In genomic region chr5:40688127-40688756, GRCh38 we compare ENCODE assay signal across 8 cellular contexts. TPM values are rescaled to one million over a fixed set of nuclear protein-coding genes. Genes with fewer than 3 reads are reported as not detected.
DNase-seq lines count a peak whose midpoint lies in the region; ATAC-seq and TF ChIP-seq lines count a peak whose summit lies in the region.

No MANE protein-coding gene starts in this region.

- peak overlapping the region; percentile 74 for H3K27ac Mint-ChIP-seq in HFFc6
- H3K27ac Mint-ChIP-seq in activated naive CD4-positive, alpha-beta T cell treated with anti-CD3 and anti-CD28 coated beads, Interleukin-2, amount 50 U/mL, for 72 hours, result peak overlapping the region; percentile 92 to 94

- H3K4me1 Mint-ChIP-seq in HFFc6 (ENCODE audit: low read depth), result peaks cover 66% of the 10 kb centered on the region

- H3K4me1 ChIP-seq in prostate gland (replicated peaks) (peaks cover 10% of the 10 kb centered on the region), urinary bladder (ENCODE audit: insufficient read depth) (no peaks in the 10 kb centered on the region)

- DNase-seq in GM10266 (ENCODE audit: extremely low spot score), result peak; percentile 62
- DNase-seq in HFFc6, result peak; percentile 63
- DNase-seq in NAMALWA (ENCODE audit: low spot score), result peak; percentile 94
- peak; percentile 75 to 83 for DNase-seq in activated naive CD4-positive, alpha-beta T cell treated with anti-CD3 and anti-CD28 coated beads, Interleukin-2, amount 50 U/mL, for 72 hours (ENCODE audit: low spot score in 2 of 2)
- DNase-seq in head of caudate nucleus, result peak; percentile 66 to 95 (median 87)
- DNase-seq in prostate gland (ENCODE audit: low spot score), result peak; percentile 82

- H3K4me3 ChIP-seq in prostate gland, result no peak overlapping the region
- peak overlapping the region; percentile 22 for H3K4me3 ChIP-seq in urinary bladder (ENCODE audit: low read depth, low read length)

- H3K27me3 Mint-ChIP-seq in HFFc6 (ENCODE audit: insufficient read depth), result no peaks in the 10 kb centered on the region

- no peaks in the 10 kb centered on the region for H3K27me3 ChIP-seq in prostate gland (replicated peaks; ENCODE audit: insufficient read depth)

- TF ChIP-seq CTCF in GM10266 (IDR thresholded peaks at IDR 0.05; ENCODE audit: control insufficient read depth, insufficient read depth, low read depth, missing control alignments), result peak; percentile 83
- TF ChIP-seq CTCF in HFFc6 (IDR thresholded peaks at IDR 0.05), result peak; percentile 97
- peak; percentile 70 to 95 (median 86) for TF ChIP-seq CTCF in prostate gland (IDR thresholded peaks at IDR 0.05)

- H3K4me3 Mint-ChIP-seq in HFFc6, result peak overlapping the region; percentile 26

- H3K27ac ChIP-seq in prostate gland (no peak overlapping the region), urinary bladder (ENCODE audit: low read depth) (peak overlapping the region; percentile 3)

- no peaks in the 10 kb centered on the region for H3K9me3 Mint-ChIP-seq in HFFc6
- no peaks in the 10 kb centered on the region for H3K9me3 Mint-ChIP-seq in activated naive CD4-positive, alpha-beta T cell treated with anti-CD3 and anti-CD28 coated beads, Interleukin-2, amount 50 U/mL, for 72 hours

- H3K9me3 ChIP-seq in prostate gland, result no peaks in the 10 kb centered on the region

- no peak for TF ChIP-seq POLR2A in prostate gland (IDR thresholded peaks at IDR 0.05)

- peak; percentile 97 for ATAC-seq in SK-N-SH treated with all-trans-retinoic acid at 6 μM for 48 hours
- peak; percentile 69 to 74 for ATAC-seq in activated naive CD4-positive, alpha-beta T cell treated with anti-CD3 and anti-CD28 coated beads, Interleukin-2, amount 50 U/mL, for 72 hours

- WGBS in prostate gland, result 2% methylated on average over 8 of the region's 8 CpGs
- WGBS in urinary bladder, result 2% methylated on average over 8 of the region's 8 CpGs

- peaks cover 11% of the 10 kb centered on the region; the same call in 1 of the 2 replicates for H3K36me3 Mint-ChIP-seq in HFFc6 (ENCODE audit: low read depth)
- H3K36me3 Mint-ChIP-seq in activated naive CD4-positive, alpha-beta T cell treated with anti-CD3 and anti-CD28 coated beads, Interleukin-2, amount 50 U/mL, for 72 hours, result peaks cover 65 to 87% of the 10 kb centered on the region in 2 donors

- intact Hi-C loops in head of caudate nucleus (cut with DNase I) (loop anchor here (5.0 kb wide), 1 partner anchor 741 kb away; no protein-coding TSS in a partner anchor), prostate gland (cut with DNase I) (loop anchor here (5.0 kb wide), 3 partner anchors 741 to 1111 kb away; no protein-coding TSS in a partner anchor)

- H3K36me3 ChIP-seq in prostate gland (no peaks in the 10 kb centered on the region), urinary bladder (ENCODE audit: insufficient read depth) (no peaks in the 10 kb centered on the region)

TF ChIP-seq in SK-N-SH treated with all-trans-retinoic acid at 6 μM for 48 hours, 23 proteins besides CTCF, POLR2A, EP300 and RAD21:
- TF ChIP-seq ZFP30 (CRISPR knock-in tag; IDR thresholded peaks at IDR 0.05) (no peak), ZNF8 (CRISPR knock-in tag; IDR thresholded peaks at IDR 0.05) (no peak), BACH2 (CRISPR knock-in tag; IDR thresholded peaks at IDR 0.05; ENCODE audit: borderline replicate concordance) (no peak), TOX (CRISPR knock-in tag; IDR thresholded peaks at IDR 0.05; ENCODE audit: borderline replicate concordance) (no peak), CSRNP3 (CRISPR knock-in tag; IDR thresholded peaks at IDR 0.05) (no peak), TCF4 (CRISPR knock-in tag; IDR thresholded peaks at IDR 0.05; ENCODE audit: borderline replicate concordance) (no peak), SNAI2 (CRISPR knock-in tag; IDR thresholded peaks at IDR 0.05) (no peak), CSDC2 (CRISPR knock-in tag; IDR thresholded peaks at IDR 0.05) (no peak), PATZ1 (CRISPR knock-in tag; IDR thresholded peaks at IDR 0.05; ENCODE audit: borderline replicate concordance) (no peak), ZC3H10 (CRISPR knock-in tag; IDR thresholded peaks at IDR 0.05) (no peak)

RNA-seq across cellular contexts. Expression of gene PTGER4, which starts 8.5 kb away (rescaled TPM):
- total RNA-seq in HFFc6 (2021; fragmentation: NEBNext Ultra II Directional; extraction: Animal tissue kit (Norgen Biotek cat#: 25700)), result 1 to 10 TPM; 1.4 to 5.1 (median 3.6) TPM
- total RNA-seq in activated naive CD4-positive, alpha-beta T cell treated with anti-CD3 and anti-CD28 coated beads, Interleukin-2, amount 50 U/mL, for 72 hours, result 10 to 100 TPM; 56.9 to 61.0 TPM
- total RNA-seq in prostate gland, result 10 to 100 TPM; 22.0 to 78.3 TPM
- total RNA-seq in urinary bladder, result 11.4 TPM
- 15.7 TPM for polyA plus RNA-seq in urinary bladder
